In the genomic region with DNA sequence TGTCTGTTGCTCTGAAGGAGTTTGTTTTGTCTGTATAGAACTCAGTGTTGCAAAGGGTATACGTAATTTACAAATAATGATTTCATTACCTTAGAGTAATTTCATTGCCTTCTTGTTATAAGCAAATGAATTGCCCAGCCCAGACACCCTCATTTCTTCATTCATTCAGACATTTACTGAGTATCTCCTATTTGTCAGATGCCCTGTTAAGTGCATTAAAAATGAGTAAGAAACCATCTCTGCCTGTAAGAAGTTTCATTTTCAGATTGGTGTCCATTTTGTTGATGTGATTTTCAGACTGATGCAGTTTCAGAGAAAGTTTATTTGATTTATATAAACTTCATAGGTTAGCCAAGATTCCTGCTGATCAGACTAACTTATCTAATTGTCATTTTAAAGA, we compare ENCODE assay signal across 33 cellular contexts.
"Had no signal": no experiment of that assay in that cellular context is flagged by ENCODE, and none has a peak within 500 bp of the region (broad histone marks: within the 10 kb centered on the region; RNA-seq: fewer than 3 reads in every experiment).

No MANE protein-coding gene starts in this region.

- DNase-seq: activated CD4-positive, alpha-beta T cell treated with anti-CD3 and anti-CD28 coated beads for 36 hours; activated CD4-positive, alpha-beta T cell treated with anti-CD3 and anti-CD28 coated beads, Interleukin-2, amount 10 ng/mL, durations not matched to agents 7 days and 5 days; activated CD4-positive, alpha-beta T cell treated with anti-CD3 and anti-CD28 coated beads, Interleukin-2, amount 50 U/mL, for 48 hours; activated CD4-positive, CD25-positive, alpha-beta regulatory T cell; activated CD8-positive, alpha-beta memory T cell treated with anti-CD3 and anti-CD28 coated beads, Interleukin-2, amount 50 U/mL, for 48 hours; activated CD8-positive, alpha-beta T cell treated with anti-CD3 and anti-CD28 coated beads, Interleukin-2, amount 10 ng/mL, durations not matched to agents 7 days and 5 days; activated effector memory CD4-positive, alpha-beta T cell treated with anti-CD3 and anti-CD28 coated beads, Interleukin-2, amount 50 U/mL, for 16 hours; activated naive CD4-positive, alpha-beta T cell; activated naive CD4-positive, alpha-beta T cell treated with anti-CD3 and anti-CD28 coated beads, Interleukin-2, amount 50 U/mL, for 16 hours; activated naive CD8-positive, alpha-beta T cell treated with anti-CD3 and anti-CD28 coated beads for 36 hours; activated T-cell treated with anti-CD3 and anti-CD28 coated beads, Interleukin-2, amount 50 U/mL, for 72 hours; amygdala; colonic mucosa; NCI-H1105; NCI-H1417 treated with DMSO at 0.1 percent for 48 hours; NCI-H187 treated with DMSO at 0.1 percent for 48 hours; NCI-H2081 treated with DMSO at 0.1 percent for 48 hours; NCI-H226; NCI-H446 treated with DMSO at 0.1 percent for 48 hours; NCI-H524; NCI-H69; NCI-H82; PC-9; SIG-M5; T1000; WERI-Rb-1 had no signal

- H2AFZ ChIP-seq: PC-9 had no signal

- ATAC-seq: activated CD4-positive, alpha-beta T cell treated with anti-CD3 and anti-CD28 coated beads for 36 hours; activated CD8-positive, alpha-beta T cell treated with anti-CD3 and anti-CD28 coated beads, Interleukin-2, amount 10 ng/mL, durations not matched to agents 7 days and 5 days; activated T-cell treated with anti-CD3 and anti-CD28 coated beads, Interleukin-2, amount 50 U/mL, for 72 hours; activated T-helper 17 cell treated with anti-CD3 and anti-CD28 coated beads, Interleukin-2, amount 50 U/mL, for 72 hours; Right ventricle myocardium inferior had no signal

- H3K4me1 ChIP-seq: ascending aorta, colonic mucosa had no signal

- H3K27me3 ChIP-seq: ascending aorta, cardiac muscle cell, colonic mucosa had no signal

- H3K27ac ChIP-seq: ascending aorta, cardiac muscle cell, colonic mucosa, KMS-11, PC-9, RWPE1, WERI-Rb-1 had no signal

- H3K4me3 ChIP-seq: ascending aorta, cardiac muscle cell, colonic mucosa, PC-9 had no signal

- FAIRE-seq: RCC 7860 had no signal

- H3K36me3 ChIP-seq: ascending aorta, cardiac muscle cell, colonic mucosa, WERI-Rb-1 had no signal
